ENCODE assay signal across 37 cellular contexts in genomic region chr4:47809654-47810203, GRCh38. TPM values are rescaled to one million over a fixed set of nuclear protein-coding genes. Genes with fewer than 3 reads are reported as not detected.
"Had no signal": no experiment of that assay in that cellular context is flagged by ENCODE, and none has a peak within 500 bp of the region (broad histone marks: within the 10 kb centered on the region; RNA-seq: fewer than 3 reads in every experiment).

No MANE protein-coding gene starts in this region.

- H3K4me3 ChIP-seq: adrenal gland, body of pancreas, breast epithelium had no signal

- H3K36me3 ChIP-seq: adrenal gland, brain microvascular endothelial cell, breast epithelium had no signal

- H3K4me1 Mint-ChIP-seq: activated B cell treated with CpG ODN at 0.5 μM for 24 hours; activated CD4-positive, alpha-beta T cell treated with anti-CD3 and anti-CD28 coated beads, Interleukin-2, amount 10 ng/mL, durations not matched to agents 24 days and 14 days; activated naive CD8-positive, alpha-beta T cell treated with anti-CD3 and anti-CD28 coated beads for 36 hours; activated T-helper 17 cell treated with anti-CD3 and anti-CD28 coated beads, Interleukin-2, amount 50 U/mL, for 72 hours; central memory CD8-positive, alpha-beta T cell had no signal

- H3K4me3 Mint-ChIP-seq: activated B cell treated with CpG ODN at 0.5 μM for 24 hours; activated CD4-positive, alpha-beta memory T cell treated with anti-CD3 and anti-CD28 coated beads for 36 hours; activated CD4-positive, alpha-beta T cell treated with anti-CD3 and anti-CD28 coated beads, Interleukin-2, amount 10 ng/mL, durations not matched to agents 24 days and 14 days; activated CD8-positive, alpha-beta T cell treated with anti-CD3 and anti-CD28 coated beads for 36 hours; activated naive CD4-positive, alpha-beta T cell treated with anti-CD3 and anti-CD28 coated beads for 36 hours; activated naive CD8-positive, alpha-beta T cell treated with anti-CD3 and anti-CD28 coated beads for 36 hours; activated T-cell treated with anti-CD3 and anti-CD28 coated beads, Interleukin-2, amount 50 U/mL, for 4 hours; activated T-cell treated with anti-CD3 and anti-CD28 coated beads, Interleukin-2, amount 50 U/mL, for 72 hours; activated T-helper 1 cell treated with anti-CD3 and anti-CD28 coated beads, Interleukin-12 subunit alpha, Interleukin-12 subunit beta, Interleukin-2, Interleukin-4 antibody, amounts not matched to agents 30 ng/mL and 10 ng/mL and 1 ng/mL, durations not matched to agents 14 hours and 24 hours and 36 hours; activated T-helper 17 cell treated with anti-CD3 and anti-CD28 coated beads, Interleukin-2, amount 50 U/mL, for 72 hours; central memory CD8-positive, alpha-beta T cell; T-helper 1 cell treated with Interleukin-12 subunit alpha and Interleukin-12 subunit beta and Interleukin-4 antibody, amounts not matched to agents 30 μg/mL and 1 μg/mL, for 36 hours; T-helper 2 cell treated with Interferon-gamma antibody and Interleukin-4, amounts not matched to agents 5 μg/mL and 100 μg/mL, for 36 hours had no signal

- H3K9me3 Mint-ChIP-seq: activated B cell treated with CpG ODN at 0.5 μM for 24 hours; activated CD4-positive, alpha-beta memory T cell treated with anti-CD3 and anti-CD28 coated beads for 36 hours; activated CD4-positive, alpha-beta T cell treated with anti-CD3 and anti-CD28 coated beads, Interleukin-2, amount 10 ng/mL, durations not matched to agents 24 days and 14 days; activated CD8-positive, alpha-beta T cell treated with anti-CD3 and anti-CD28 coated beads for 36 hours; activated naive CD4-positive, alpha-beta T cell treated with anti-CD3 and anti-CD28 coated beads for 36 hours; activated naive CD4-positive, alpha-beta T cell treated with anti-CD3 and anti-CD28 coated beads, Interleukin-2, amount 50 U/mL, for 72 hours; activated naive CD8-positive, alpha-beta T cell treated with anti-CD3 and anti-CD28 coated beads for 36 hours; activated T-cell treated with anti-CD3 and anti-CD28 coated beads, Interleukin-2, amount 50 U/mL, for 4 hours; activated T-cell treated with anti-CD3 and anti-CD28 coated beads, Interleukin-2, amount 50 U/mL, for 72 hours; activated T-helper 1 cell treated with anti-CD3 and anti-CD28 coated beads, Interleukin-12 subunit alpha, Interleukin-12 subunit beta, Interleukin-2, Interleukin-4 antibody, amounts not matched to agents 30 ng/mL and 10 ng/mL and 1 ng/mL, durations not matched to agents 14 hours and 24 hours and 36 hours; activated T-helper 17 cell treated with anti-CD3 and anti-CD28 coated beads, Interleukin-2, amount 50 U/mL, for 72 hours; central memory CD8-positive, alpha-beta T cell; T-helper 1 cell treated with Interleukin-12 subunit alpha and Interleukin-12 subunit beta and Interleukin-4 antibody, amounts not matched to agents 30 μg/mL and 1 μg/mL, for 36 hours; T-helper 2 cell treated with Interferon-gamma antibody and Interleukin-4, amounts not matched to agents 5 μg/mL and 100 μg/mL, for 36 hours had no signal

- ATAC-seq: activated CD8-positive, alpha-beta T cell treated with anti-CD3 and anti-CD28 coated beads for 36 hours; activated naive CD4-positive, alpha-beta T cell treated with anti-CD3 and anti-CD28 coated beads, Interleukin-2, amount 50 U/mL, for 72 hours; activated T-cell treated with anti-CD3 and anti-CD28 coated beads, Interleukin-2, amount 50 U/mL, for 4 hours; activated T-cell treated with anti-CD3 and anti-CD28 coated beads, Interleukin-2, amount 50 U/mL, for 72 hours; activated T-helper 17 cell treated with anti-CD3 and anti-CD28 coated beads, Interleukin-2, amount 50 U/mL, for 72 hours; body of pancreas had no signal

- H3K9me3 ChIP-seq: adrenal gland, body of pancreas, breast epithelium had no signal

- H3K4me1 ChIP-seq: adrenal gland, body of pancreas, breast epithelium had no signal

- DNase-seq: activated B cell treated with CpG ODN at 0.5 μM for 24 hours; activated CD4-positive, alpha-beta memory T cell treated with anti-CD3 and anti-CD28 coated beads for 36 hours; activated CD4-positive, alpha-beta T cell treated with anti-CD3 and anti-CD28 coated beads for 4 hours; activated CD4-positive, alpha-beta T cell treated with anti-CD3 and anti-CD28 coated beads, Interleukin-2, amount 10 ng/mL, durations not matched to agents 24 days and 14 days; activated CD4-positive, alpha-beta T cell treated with anti-CD3 and anti-CD28 coated beads, Interleukin-2, amount 50 U/mL, for 1 hour; activated CD4-positive, alpha-beta T cell treated with anti-CD3 and anti-CD28 coated beads, Interleukin-2, amount 50 U/mL, for 4 hours; activated CD4-positive, CD25-positive, alpha-beta regulatory T cell treated with anti-CD3 and anti-CD28 coated beads, Interleukin-2, amount 50 U/mL, for 72 hours; activated CD8-positive, alpha-beta memory T cell treated with anti-CD3 and anti-CD28 coated beads, Interleukin-2, amount 50 U/mL, for 4 hours; activated CD8-positive, alpha-beta T cell treated with anti-CD3 and anti-CD28 coated beads for 36 hours; activated effector memory CD4-positive, alpha-beta T cell treated with anti-CD3 and anti-CD28 coated beads, Interleukin-2, amount 50 U/mL, for 16 hours; activated gamma-delta T cell treated with Interleukin-2 at 50 U/mL for 16 hours; activated naive CD4-positive, alpha-beta T cell; activated naive CD4-positive, alpha-beta T cell treated with anti-CD3 and anti-CD28 coated beads for 36 hours; activated naive CD4-positive, alpha-beta T cell treated with anti-CD3 and anti-CD28 coated beads, Interleukin-2, amount 50 U/mL, for 16 hours; activated naive CD8-positive, alpha-beta T cell treated with anti-CD3 and anti-CD28 coated beads for 36 hours; activated T-cell treated with anti-CD3 and anti-CD28 coated beads for 4 hours; activated T-cell treated with anti-CD3 and anti-CD28 coated beads, Interleukin-2, amount 50 U/mL, for 1 hour; activated T-cell treated with anti-CD3 and anti-CD28 coated beads, Interleukin-2, amount 50 U/mL, for 4 hours; activated T-cell treated with anti-CD3 and anti-CD28 coated beads, Interleukin-2, amount 50 U/mL, for 72 hours; adrenal gland; amniotic stem cell; aorta; body of pancreas; brain microvascular endothelial cell; caudate nucleus; cerebellar nuclear complex; T-helper 1 cell; T-helper 2 cell; T-helper 9 cell had no signal

- H3K27me3 Mint-ChIP-seq: activated naive CD8-positive, alpha-beta T cell treated with anti-CD3 and anti-CD28 coated beads for 36 hours had no signal

- H3K27ac ChIP-seq: adrenal gland, body of pancreas, brain microvascular endothelial cell, breast epithelium, VCaP had no signal

- H3K36me3 Mint-ChIP-seq: activated CD4-positive, alpha-beta memory T cell treated with anti-CD3 and anti-CD28 coated beads for 36 hours; activated naive CD4-positive, alpha-beta T cell treated with anti-CD3 and anti-CD28 coated beads, Interleukin-2, amount 50 U/mL, for 72 hours; activated naive CD8-positive, alpha-beta T cell treated with anti-CD3 and anti-CD28 coated beads for 36 hours had no signal

- H3K27ac Mint-ChIP-seq: activated B cell treated with CpG ODN at 0.5 μM for 24 hours; activated CD4-positive, alpha-beta memory T cell treated with anti-CD3 and anti-CD28 coated beads for 36 hours; activated CD4-positive, alpha-beta T cell treated with anti-CD3 and anti-CD28 coated beads, Interleukin-2, amount 10 ng/mL, durations not matched to agents 24 days and 14 days; activated CD8-positive, alpha-beta T cell treated with anti-CD3 and anti-CD28 coated beads for 36 hours; activated naive CD4-positive, alpha-beta T cell treated with anti-CD3 and anti-CD28 coated beads for 36 hours; activated naive CD4-positive, alpha-beta T cell treated with anti-CD3 and anti-CD28 coated beads, Interleukin-2, amount 50 U/mL, for 72 hours; activated naive CD8-positive, alpha-beta T cell treated with anti-CD3 and anti-CD28 coated beads for 36 hours; activated T-cell treated with anti-CD3 and anti-CD28 coated beads, Interleukin-2, amount 50 U/mL, for 72 hours; activated T-helper 1 cell treated with anti-CD3 and anti-CD28 coated beads, Interleukin-12 subunit alpha, Interleukin-12 subunit beta, Interleukin-2, Interleukin-4 antibody, amounts not matched to agents 30 ng/mL and 10 ng/mL and 1 ng/mL, durations not matched to agents 14 hours and 24 hours and 36 hours; activated T-helper 17 cell treated with anti-CD3 and anti-CD28 coated beads, Interleukin-2, amount 50 U/mL, for 72 hours; T-helper 1 cell treated with Interleukin-12 subunit alpha and Interleukin-12 subunit beta and Interleukin-4 antibody, amounts not matched to agents 30 μg/mL and 1 μg/mL, for 36 hours; T-helper 2 cell treated with Interferon-gamma antibody and Interleukin-4, amounts not matched to agents 5 μg/mL and 100 μg/mL, for 36 hours had no signal

- H3K27me3 ChIP-seq: adrenal gland, body of pancreas, brain microvascular endothelial cell, breast epithelium had no signal

RNA-seq across cellular contexts. Expression of gene CORIN, which starts 28.1 kb away (rescaled TPM):
- total RNA-seq: activated B cell treated with CpG ODN at 0.5 μM for 24 hours; activated naive CD8-positive, alpha-beta T cell treated with anti-CD3 and anti-CD28 coated beads for 36 hours; activated T-cell treated with anti-CD3 and anti-CD28 coated beads, Interleukin-2, amount 50 U/mL, for 4 hours; activated T-helper 1 cell treated with anti-CD3 and anti-CD28 coated beads, Interleukin-12 subunit alpha, Interleukin-12 subunit beta, Interleukin-2, Interleukin-4 antibody, amounts not matched to agents 30 ng/mL and 10 ng/mL and 1 ng/mL, durations not matched to agents 14 hours and 24 hours and 36 hours had no signal
